In the genomic region with DNA sequence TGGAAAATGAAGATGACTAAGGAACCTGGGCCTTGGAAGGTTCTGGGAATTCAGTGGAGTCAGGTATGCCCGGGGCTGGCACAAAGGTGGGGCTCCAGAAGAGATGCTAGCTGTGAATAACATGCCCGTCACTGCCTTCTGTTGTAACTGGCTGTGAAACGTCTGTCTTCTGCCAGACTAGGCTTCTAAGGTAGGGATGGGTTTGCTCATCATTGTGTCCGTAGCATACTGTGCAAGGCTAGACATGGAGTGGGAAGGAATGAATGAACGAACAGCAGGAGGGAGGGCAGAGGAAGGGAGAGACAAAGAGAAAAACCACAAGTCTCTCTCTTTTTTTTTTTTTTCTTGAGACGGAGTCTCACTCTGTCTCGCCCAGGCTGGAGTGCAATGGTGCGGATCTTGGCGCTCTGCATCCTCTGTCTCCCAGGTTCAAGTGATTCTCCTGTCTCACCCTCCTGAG, we compare ENCODE assay signal across 19 cellular contexts.
DNase-seq lines count a peak whose midpoint lies in the region; ATAC-seq and TF ChIP-seq lines count a peak whose summit lies in the region.
"Had no signal": no experiment of that assay in that cellular context is flagged by ENCODE, and none has a peak within 500 bp of the region (broad histone marks: within the 10 kb centered on the region; RNA-seq: fewer than 3 reads in every experiment).

No MANE protein-coding gene starts in this region.

- peaks cover 0 to 33% (median 0%) of the 10 kb centered on the region in 7 donors for H3K27me3 ChIP-seq in spleen (replicated peaks in 1 of 7)
- H3K27me3 ChIP-seq: tibial nerve had no signal

- peak; percentile 64 for DNase-seq in HT1080 (ENCODE audit: low read depth)
- no peak for DNase-seq in WTC11 (ENCODE audit: low spot score)
- DNase-seq in glutamatergic neuron = peak; percentile 3
- peak; percentile 76 for DNase-seq in renal cortical epithelial cell (ENCODE audit: low read depth)
- no peak for DNase-seq in T1000 (lab: John Stamatoyannopoulos, UW)
- no peak for DNase-seq in spleen
- DNase-seq in pons (ENCODE audit: low spot score) = no peak
- DNase-seq: C1 segment of cervical spinal cord, DMS153, foreskin fibroblast, left ventricle myocardium inferior, NCI-H1694, SHP77 treated with DMSO at 0.1 percent for 48 hours, T-helper 2 cell had no signal

- peaks cover 5% of the 10 kb centered on the region for H3K27me3 Mint-ChIP-seq in WTC11 (ENCODE audit: low read depth)
- peaks cover 14% of the 10 kb centered on the region for H3K27me3 Mint-ChIP-seq in glutamatergic neuron (ENCODE audit: unreplicated experiment)
- H3K27me3 Mint-ChIP-seq: activated T-helper 17 cell treated with anti-CD3 and anti-CD28 coated beads, Interleukin-2, amount 50 U/mL, for 72 hours had no signal

- H3K36me3 Mint-ChIP-seq in WTC11 (no peaks in the 10 kb centered on the region; the same call in 1 of the 2 replicates), glutamatergic neuron (ENCODE audit: unreplicated experiment) (no peaks in the 10 kb centered on the region)
- H3K36me3 Mint-ChIP-seq: stimulated activated effector memory CD8-positive, alpha-beta T cell treated with anti-CD3 and anti-CD28 coated beads, Interleukin-12 subunit alpha, Interleukin-12 subunit beta, amount 100 ng/mL, for 72 hours had no signal

- POLR2A ChIA-PET in WTC11 (lab: Charles Lee) = no interaction called here

- peaks cover 36% of the 10 kb centered on the region for H3K4me1 Mint-ChIP-seq in WTC11
- peaks cover 2% of the 10 kb centered on the region for H3K4me1 Mint-ChIP-seq in glutamatergic neuron (ENCODE audit: low read depth, unreplicated experiment)
- H3K4me1 Mint-ChIP-seq: activated T-helper 17 cell treated with anti-CD3 and anti-CD28 coated beads, Interleukin-2, amount 50 U/mL, for 72 hours; stimulated activated effector memory CD8-positive, alpha-beta T cell treated with anti-CD3 and anti-CD28 coated beads, Interleukin-12 subunit alpha, Interleukin-12 subunit beta, amount 100 ng/mL, for 72 hours had no signal

- WGBS in spleen, 5 donors = 71 to 81% (median 76%) methylated on average over 9 of the region's 9 CpGs

- no peak for TF ChIP-seq CTCF in WTC11 (IDR thresholded peaks at IDR 0.05)
- TF ChIP-seq CTCF in glutamatergic neuron (IDR thresholded peaks at IDR 0.05; ENCODE audit: partially characterized antibody, unreplicated experiment) = no peak
- TF ChIP-seq CTCF in spleen (IDR thresholded peaks at IDR 0.05 in 8 of 11, conservative IDR thresholded peaks at IDR 0.05 in 3 of 11) = no peak

- H3K27ac Mint-ChIP-seq in WTC11 (0 out of 2 replicates have a peak overlapping the region, but pooled peaks have one; percentile 53), glutamatergic neuron (ENCODE audit: unreplicated experiment) (no peak overlapping the region)
- H3K27ac Mint-ChIP-seq: activated T-helper 17 cell treated with anti-CD3 and anti-CD28 coated beads, Interleukin-2, amount 50 U/mL, for 72 hours; stimulated activated effector memory CD8-positive, alpha-beta T cell treated with anti-CD3 and anti-CD28 coated beads, Interleukin-12 subunit alpha, Interleukin-12 subunit beta, amount 100 ng/mL, for 72 hours had no signal

- intact Hi-C loops in spleen (cut with DNase I; ENCODE audit: low total_unique reads) = no loop called here

- H3K9me3 Mint-ChIP-seq in WTC11 (no peaks in the 10 kb centered on the region), glutamatergic neuron (ENCODE audit: unreplicated experiment) (peaks cover 1% of the 10 kb centered on the region)
- H3K9me3 Mint-ChIP-seq: activated T-helper 17 cell treated with anti-CD3 and anti-CD28 coated beads, Interleukin-2, amount 50 U/mL, for 72 hours; stimulated activated effector memory CD8-positive, alpha-beta T cell treated with anti-CD3 and anti-CD28 coated beads, Interleukin-12 subunit alpha, Interleukin-12 subunit beta, amount 100 ng/mL, for 72 hours had no signal

- H3K9me3 ChIP-seq in spleen = no peaks in the 10 kb centered on the region
- H3K9me3 ChIP-seq: left ventricle myocardium inferior, tibial nerve had no signal

- H3K4me3 Mint-ChIP-seq in WTC11 (no peak overlapping the region), glutamatergic neuron (ENCODE audit: unreplicated experiment) (no peak overlapping the region)
- H3K4me3 Mint-ChIP-seq: activated T-helper 17 cell treated with anti-CD3 and anti-CD28 coated beads, Interleukin-2, amount 50 U/mL, for 72 hours; stimulated activated effector memory CD8-positive, alpha-beta T cell treated with anti-CD3 and anti-CD28 coated beads, Interleukin-12 subunit alpha, Interleukin-12 subunit beta, amount 100 ng/mL, for 72 hours had no signal

- H3K4me1 ChIP-seq in spleen = no peaks in the 10 kb centered on the region

- TF ChIP-seq POLR2A in spleen (IDR thresholded peaks at IDR 0.05) = no peak

- H3K4me3 ChIP-seq in spleen = no peak overlapping the region
- H3K4me3 ChIP-seq: left ventricle myocardium inferior, tibial nerve had no signal

- no peaks in the 10 kb centered on the region for H3K36me3 ChIP-seq in spleen
- H3K36me3 ChIP-seq: left ventricle myocardium inferior, tibial nerve had no signal

- H3K27ac ChIP-seq in spleen = no peak overlapping the region
- H3K27ac ChIP-seq: left ventricle myocardium inferior, tibial nerve had no signal

- CTCF ChIA-PET in WTC11 (lab: Charles Lee) = interaction anchor here (1.0 to 1.8 kb wide), 4 partner anchors 12 to 57 kb away, joined by 3 to 7 read pairs (median 4); no protein-coding TSS in a partner anchor

- ATAC-seq in WTC11 (no peak), HG03108 (IDR thresholded peaks at IDR 0.05; ENCODE audit: unreplicated experiment) (no peak)
- ATAC-seq: activated CD4-positive, CD25-positive, alpha-beta regulatory T cell treated with anti-CD3 and anti-CD28 coated beads, Interleukin-2, amount 50 U/mL, for 24 hours; activated T-helper 17 cell treated with anti-CD3 and anti-CD28 coated beads, Interleukin-2, amount 50 U/mL, for 72 hours; stimulated activated effector memory CD8-positive, alpha-beta T cell treated with anti-CD3 and anti-CD28 coated beads, Interleukin-12 subunit alpha, Interleukin-12 subunit beta, amount 100 ng/mL, for 72 hours had no signal

TF ChIP-seq in WTC11, 78 proteins besides CTCF, POLR2A, EP300 and RAD21 (continues in another document):
- TF ChIP-seq USF1 (CRISPR knock-in tag; IDR thresholded peaks at IDR 0.05) (no peak), E2F4 (CRISPR knock-in tag; IDR thresholded peaks at IDR 0.05; ENCODE audit: borderline replicate concordance, low read depth) (no peak), ZNF263 (CRISPR knock-in tag; IDR thresholded peaks at IDR 0.05; ENCODE audit: low read depth) (no peak), SP1 (CRISPR knock-in tag; conservative IDR thresholded peaks at IDR 0.05) (no peak), TP53 (CRISPR knock-in tag; IDR thresholded peaks at IDR 0.05) (no peak), CREM (CRISPR knock-in tag; IDR thresholded peaks at IDR 0.05) (no peak), FOXK1 (CRISPR knock-in tag; IDR thresholded peaks at IDR 0.05) (no peak), ELF4 (CRISPR knock-in tag; IDR thresholded peaks at IDR 0.05; ENCODE audit: low read depth) (no peak), NR1H2 (CRISPR knock-in tag; IDR thresholded peaks at IDR 0.05) (no peak), KAT7 (CRISPR knock-in tag; IDR thresholded peaks at IDR 0.05; ENCODE audit: borderline replicate concordance) (no peak), USF2 (CRISPR knock-in tag; IDR thresholded peaks at IDR 0.05) (no peak)
- TF ChIP-seq, protein P1, sequence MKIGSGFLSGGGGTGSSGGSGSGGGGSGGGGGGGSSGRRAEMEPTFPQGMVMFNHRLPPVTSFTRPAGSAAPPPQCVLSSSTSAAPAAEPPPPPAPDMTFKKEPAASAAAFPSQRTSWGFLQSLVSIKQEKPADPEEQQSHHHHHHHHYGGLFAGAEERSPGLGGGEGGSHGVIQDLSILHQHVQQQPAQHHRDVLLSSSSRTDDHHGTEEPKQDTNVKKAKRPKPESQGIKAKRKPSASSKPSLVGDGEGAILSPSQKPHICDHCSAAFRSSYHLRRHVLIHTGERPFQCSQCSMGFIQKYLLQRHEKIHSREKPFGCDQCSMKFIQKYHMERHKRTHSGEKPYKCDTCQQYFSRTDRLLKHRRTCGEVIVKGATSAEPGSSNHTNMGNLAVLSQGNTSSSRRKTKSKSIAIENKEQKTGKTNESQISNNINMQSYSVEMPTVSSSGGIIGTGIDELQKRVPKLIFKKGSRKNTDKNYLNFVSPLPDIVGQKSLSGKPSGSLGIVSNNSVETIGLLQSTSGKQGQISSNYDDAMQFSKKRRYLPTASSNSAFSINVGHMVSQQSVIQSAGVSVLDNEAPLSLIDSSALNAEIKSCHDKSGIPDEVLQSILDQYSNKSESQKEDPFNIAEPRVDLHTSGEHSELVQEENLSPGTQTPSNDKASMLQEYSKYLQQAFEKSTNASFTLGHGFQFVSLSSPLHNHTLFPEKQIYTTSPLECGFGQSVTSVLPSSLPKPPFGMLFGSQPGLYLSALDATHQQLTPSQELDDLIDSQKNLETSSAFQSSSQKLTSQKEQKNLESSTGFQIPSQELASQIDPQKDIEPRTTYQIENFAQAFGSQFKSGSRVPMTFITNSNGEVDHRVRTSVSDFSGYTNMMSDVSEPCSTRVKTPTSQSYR (CRISPR knock-in tag; IDR thresholded peaks at IDR 0.05) = no peak

Comparison
In these comparisons a context has a peak if more than half of its experiments do, and no peak if none do; other contexts are left out.
1. DNase-seq: peak in HT1080 (single experiment), glutamatergic neuron (single experiment) and renal cortical epithelial cell (single experiment); none in WTC11 (single experiment), T1000 (single experiment), spleen (single experiment) and pons (single experiment).